In genomic region chr18:8704361-8705279, GRCh38 we compare ENCODE assay signal across 8 cellular contexts. TPM values are rescaled to one million over a fixed set of nuclear protein-coding genes. Genes with fewer than 3 reads are reported as not detected.
DNase-seq lines count a peak whose midpoint lies in the region; ATAC-seq and TF ChIP-seq lines count a peak whose summit lies in the region.

No MANE protein-coding gene starts in this region.

- H3K27ac Mint-ChIP-seq in type B pancreatic cell = peak overlapping the region; percentile 84

- WGBS in adrenal gland, 4 donors = 2 to 12% (median 3%) methylated on average over 7 to 69 of the region's 71 CpGs
- 2 to 3% methylated on average over 54 to 68 of the region's 71 CpGs for WGBS in heart right ventricle, 2 donors

- TF ChIP-seq CTCF in GM12864 (IDR thresholded peaks at IDR 0.05; ENCODE audit: low read depth, low read length, missing control alignments) = no peak
- peak in 1 of 6 experiments; percentile 11 for TF ChIP-seq CTCF in adrenal gland (IDR thresholded peaks at IDR 0.05)
- peak in 2 of 9 donors; percentile 4 to 8 for TF ChIP-seq CTCF in heart right ventricle (IDR thresholded peaks at IDR 0.05)
- TF ChIP-seq CTCF in type B pancreatic cell (conservative IDR thresholded peaks at IDR 0.05) = no peak

- DNase-seq in GM12864 (ENCODE audit: low read depth) (no peak), NCI-H1105 treated with DMSO at 0.1 percent for 48 hours (lab: John Stamatoyannopoulos, UW) (peak; percentile 68), T follicular helper cell (ENCODE audit: low read depth) (peak; percentile 75), adrenal gland (peak; percentile 66 to 90 (median 80)), heart right ventricle (peak; percentile 88 to 92), posterior vena cava (ENCODE audit: low spot score) (peak; percentile 95), type B pancreatic cell (ENCODE audit: extremely low spot score, unreplicated experiment) (peak; percentile 92)

- H3K9me3 ChIP-seq in adrenal gland (replicated peaks in 1 of 3) = no peaks in the 10 kb centered on the region
- H3K9me3 ChIP-seq in heart right ventricle = no peaks in the 10 kb centered on the region

- peaks cover 16% of the 10 kb centered on the region for H3K36me3 Mint-ChIP-seq in type B pancreatic cell

- intact Hi-C loops in adrenal gland (cut with DNase I) (loop anchor here in 1 of 2 donors (10.0 kb wide), 1 partner anchor 350 kb away; no protein-coding TSS in a partner anchor), heart right ventricle (cut with DNase I) (loop anchor here in 1 of 10 donors (5.0 kb wide), 1 partner anchor 283 kb away; no protein-coding TSS in a partner anchor), posterior vena cava (cut with DNase I) (loop anchor here (10.0 kb wide), 2 partner anchors 90 to 280 kb away; no protein-coding TSS in a partner anchor)

- peaks cover 9 to 18% of the 10 kb centered on the region in 2 donors for H3K4me1 ChIP-seq in adrenal gland (replicated peaks in 1 of 2)
- H3K4me1 ChIP-seq in heart right ventricle = peaks cover 8 to 31% (median 21%) of the 10 kb centered on the region in 9 donors

- H3K27ac ChIP-seq in adrenal gland = peak overlapping the region in 2 of 5 donors; percentile 69 to 77
- H3K27ac ChIP-seq in heart right ventricle = peak overlapping the region; percentile 76 to 98 (median 91)

- H3K27me3 ChIP-seq in adrenal gland = peaks cover 7% of the 10 kb centered on the region
- H3K27me3 ChIP-seq in heart right ventricle = peaks cover 0 to 73% (median 0%) of the 10 kb centered on the region in 7 donors

- H3K4me3 ChIP-seq in GM12864 (ENCODE audit: low read depth, low read length) = peak overlapping the region; percentile 77
- H3K4me3 ChIP-seq in adrenal gland = peak overlapping the region in 3 of 4 donors; percentile 15 to 83 (median 38)
- peak overlapping the region; percentile 37 to 85 (median 72) for H3K4me3 ChIP-seq in heart right ventricle

- peak overlapping the region; percentile 92 for H3K4me3 Mint-ChIP-seq in type B pancreatic cell

- peaks cover 12% of the 10 kb centered on the region for H3K27me3 Mint-ChIP-seq in type B pancreatic cell

- H3K4me1 Mint-ChIP-seq in type B pancreatic cell (ENCODE audit: unreplicated experiment) = peaks cover 24% of the 10 kb centered on the region

- no peaks in the 10 kb centered on the region for H3K9me3 Mint-ChIP-seq in type B pancreatic cell

- peak; percentile 89 for ATAC-seq in HG02763 (IDR thresholded peaks at IDR 0.05; ENCODE audit: unreplicated experiment)
- ATAC-seq in heart right ventricle = peak; percentile 94 to 97 (median 96)

- TF ChIP-seq POLR2A in adrenal gland (IDR thresholded peaks at IDR 0.05) = peak in 1 of 2 donors; percentile 18

- no peaks in the 10 kb centered on the region for H3K36me3 ChIP-seq in adrenal gland (replicated peaks in 1 of 2)
- no peaks in the 10 kb centered on the region for H3K36me3 ChIP-seq in heart right ventricle

RNA-seq across cellular contexts. Expression of gene MTCL1, which starts 0.7 kb away (rescaled TPM):
- total RNA-seq in adrenal gland (1 to 10 TPM in 5 of 8 donors, under 1 TPM in 3; 0.43 to 4.4 (median 1.4) TPM), heart right ventricle (10 to 100 TPM in 4 of 10 donors, 1 to 10 TPM in 6; 3.3 to 17.2 (median 8.8) TPM), posterior vena cava (10 to 100 TPM in 1 of 2 donors, 1 to 10 TPM in 1; 7.4 to 17.2 TPM), type B pancreatic cell (ENCODE audit: low replicate concordance) (48.7 and 50.3 TPM in 2 replicates)
- polyA plus RNA-seq in adrenal gland (10 to 100 TPM in 1 of 3 donors, 1 to 10 TPM in 2; 2.3 to 12.5 (median 4.9) TPM), heart right ventricle (1 to 10 TPM; 1.9 to 9.6 TPM)
